ENCODE assay signal across 8 cellular contexts in the genomic region with DNA sequence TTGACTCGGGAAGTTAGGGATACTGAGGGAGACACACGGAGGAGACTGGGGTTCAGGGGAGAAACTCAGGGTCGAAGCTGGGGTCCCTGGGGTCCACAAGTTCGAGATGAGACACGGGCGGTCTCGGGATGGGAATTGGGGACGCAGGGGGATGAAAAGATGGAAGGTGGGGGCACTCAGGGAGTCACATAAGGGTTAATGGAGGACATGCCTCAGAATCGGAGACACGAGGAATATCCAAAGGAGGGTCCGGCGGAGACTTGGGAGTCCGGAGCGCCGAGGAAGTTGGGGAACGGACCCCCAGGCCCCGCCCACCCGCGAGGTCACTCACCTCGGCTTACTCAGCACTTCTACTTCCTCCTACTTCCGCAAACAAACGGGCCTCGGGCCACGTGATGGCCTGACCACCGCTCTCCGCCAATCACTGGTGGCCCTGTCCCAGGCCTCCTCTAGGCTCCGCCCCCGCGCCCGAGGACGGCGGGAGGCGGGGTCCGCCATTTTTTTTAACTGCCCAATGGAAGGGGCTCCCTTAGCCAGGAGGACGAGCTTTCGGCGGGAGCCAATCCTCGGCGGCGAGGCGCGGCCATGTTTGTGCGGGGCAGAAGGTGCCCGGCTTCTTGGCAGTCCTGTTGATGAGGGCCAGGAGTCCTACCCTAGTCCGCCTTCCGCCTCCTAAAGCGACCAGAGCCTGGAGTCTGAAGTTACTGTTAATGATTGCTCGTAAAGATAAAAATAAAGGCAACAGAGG. TPM values are rescaled to one million over a fixed set of nuclear protein-coding genes. Genes with fewer than 3 reads are reported as not detected.
A peak's percentile ranks its signal among the peaks of the same experiment; 100 is the strongest.
DNase-seq lines count a peak whose midpoint lies in the region; ATAC-seq and TF ChIP-seq lines count a peak whose summit lies in the region.

A gene with protein sequence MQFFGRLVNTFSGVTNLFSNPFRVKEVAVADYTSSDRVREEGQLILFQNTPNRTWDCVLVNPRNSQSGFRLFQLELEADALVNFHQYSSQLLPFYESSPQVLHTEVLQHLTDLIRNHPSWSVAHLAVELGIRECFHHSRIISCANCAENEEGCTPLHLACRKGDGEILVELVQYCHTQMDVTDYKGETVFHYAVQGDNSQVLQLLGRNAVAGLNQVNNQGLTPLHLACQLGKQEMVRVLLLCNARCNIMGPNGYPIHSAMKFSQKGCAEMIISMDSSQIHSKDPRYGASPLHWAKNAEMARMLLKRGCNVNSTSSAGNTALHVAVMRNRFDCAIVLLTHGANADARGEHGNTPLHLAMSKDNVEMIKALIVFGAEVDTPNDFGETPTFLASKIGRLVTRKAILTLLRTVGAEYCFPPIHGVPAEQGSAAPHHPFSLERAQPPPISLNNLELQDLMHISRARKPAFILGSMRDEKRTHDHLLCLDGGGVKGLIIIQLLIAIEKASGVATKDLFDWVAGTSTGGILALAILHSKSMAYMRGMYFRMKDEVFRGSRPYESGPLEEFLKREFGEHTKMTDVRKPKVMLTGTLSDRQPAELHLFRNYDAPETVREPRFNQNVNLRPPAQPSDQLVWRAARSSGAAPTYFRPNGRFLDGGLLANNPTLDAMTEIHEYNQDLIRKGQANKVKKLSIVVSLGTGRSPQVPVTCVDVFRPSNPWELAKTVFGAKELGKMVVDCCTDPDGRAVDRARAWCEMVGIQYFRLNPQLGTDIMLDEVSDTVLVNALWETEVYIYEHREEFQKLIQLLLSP (minus strand): TSS at position 378 of the 748 bp plus-strand sequence. CDS start 12,404 bp downstream, outside the sequence.

- no peaks in the 10 kb centered on the region for H3K27me3 ChIP-seq in osteoblast (ENCODE audit: insufficient read depth, low read length)
- H3K27me3 ChIP-seq in thoracic aorta (replicated peaks; ENCODE audit: insufficient read depth): no peaks in the 10 kb centered on the region

- H3K4me2 ChIP-seq in osteoblast (ENCODE audit: insufficient read depth, low read length): peak within 1 kb of the TSS; percentile 95

- H3K36me3 Mint-ChIP-seq in activated naive CD8-positive, alpha-beta T cell: no peaks in the 10 kb centered on the region

- ATAC-seq in HG02623 (IDR thresholded peaks at IDR 0.05; ENCODE audit: unreplicated experiment): peak; percentile 81
- peak; percentile 87 for ATAC-seq in thoracic aorta (ENCODE audit: insufficient number of reproducible peaks, low FRiP score, low read depth)

- peak within 1 kb of the TSS; percentile 91 for H3K27ac Mint-ChIP-seq in activated naive CD8-positive, alpha-beta T cell

- H2AFZ ChIP-seq in osteoblast (ENCODE audit: low read length): peak within 1 kb of the TSS; percentile 96

- peak within 1 kb of the TSS; percentile 96 for H3K27ac ChIP-seq in osteoblast (ENCODE audit: low read depth, low read length)
- peak within 1 kb of the TSS; percentile 62 to 82 for H3K27ac ChIP-seq in thoracic aorta

- H3K79me2 ChIP-seq in osteoblast (ENCODE audit: insufficient read depth, low read length): no peaks in the 10 kb centered on the region

- no peaks in the 10 kb centered on the region for H3K9me3 ChIP-seq in osteoblast (ENCODE audit: low read depth, low read length)
- no peaks in the 10 kb centered on the region for H3K9me3 ChIP-seq in thoracic aorta

- DNase-seq in NCI-H1105 (lab: John Stamatoyannopoulos, UW) (peak; percentile 97), SKM-1 treated with dmso at 0.1 percent for 144 hours (lab: John Stamatoyannopoulos, UW; ENCODE audit: unreplicated experiment) (peak; percentile 99), glomerular visceral epithelial cell (ENCODE audit: extremely low spot score) (peak; percentile 99), osteoblast (ENCODE audit: insufficient read length, low spot score, missing footprints) (peak; percentile 97), thoracic aorta (ENCODE audit: low spot score) (peak; percentile 94)

- peak within 1 kb of the TSS; percentile 92 for H3K4me3 Mint-ChIP-seq in activated naive CD8-positive, alpha-beta T cell

- no peaks in the 10 kb centered on the region for H3K36me3 ChIP-seq in osteoblast (ENCODE audit: insufficient read depth, low read length)
- no peaks in the 10 kb centered on the region for H3K36me3 ChIP-seq in thoracic aorta

- H3K9me3 Mint-ChIP-seq in activated naive CD8-positive, alpha-beta T cell (ENCODE audit: low read depth): no peaks in the 10 kb centered on the region

- no peaks in the 10 kb centered on the region for H4K20me1 ChIP-seq in osteoblast (ENCODE audit: insufficient read depth, low read length)

- TF ChIP-seq CTCF in osteoblast (IDR thresholded peaks at IDR 0.05; ENCODE audit: extremely low read depth, low read depth, low read length) (no peak), thoracic aorta (IDR thresholded peaks at IDR 0.05) (no peak)

- H3K4me1 ChIP-seq in osteoblast (ENCODE audit: insufficient read depth, low read length) (peaks cover 39% of the 10 kb centered on the region), thoracic aorta (ENCODE audit: control insufficient read depth in 1 of 2, low read depth in 2 of 2) (peaks cover 12 to 30% of the 10 kb centered on the region in 2 donors)

- H3K4me3 ChIP-seq in GM08714 (ENCODE audit: low read length): peak within 1 kb of the TSS; percentile 85
- H3K4me3 ChIP-seq in osteoblast (ENCODE audit: insufficient read depth, low read length): peak within 1 kb of the TSS; percentile 75
- H3K4me3 ChIP-seq in thoracic aorta: peak within 1 kb of the TSS; percentile 76

- H3K4me1 Mint-ChIP-seq in activated naive CD8-positive, alpha-beta T cell (ENCODE audit: low read depth): peaks cover 32% of the 10 kb centered on the region

- no peaks in the 10 kb centered on the region for H3K27me3 Mint-ChIP-seq in activated naive CD8-positive, alpha-beta T cell

RNA-seq across cellular contexts. Expression of the gene that starts here (rescaled TPM):
- total RNA-seq in osteoblast (12.3 and 17.7 TPM in 2 replicates), thoracic aorta (10 to 100 TPM; 27.4 to 50.4 TPM)

Comparison
In these comparisons a context has a peak if more than half of its experiments do, and no peak if none do; other contexts are left out.
1. Peak in every context shown above with its lines: DNase-seq, ATAC-seq, H3K4me3 ChIP-seq and H3K27ac ChIP-seq.